Comparison of ENCODE assay signal across 25 cellular contexts in the genomic region with DNA sequence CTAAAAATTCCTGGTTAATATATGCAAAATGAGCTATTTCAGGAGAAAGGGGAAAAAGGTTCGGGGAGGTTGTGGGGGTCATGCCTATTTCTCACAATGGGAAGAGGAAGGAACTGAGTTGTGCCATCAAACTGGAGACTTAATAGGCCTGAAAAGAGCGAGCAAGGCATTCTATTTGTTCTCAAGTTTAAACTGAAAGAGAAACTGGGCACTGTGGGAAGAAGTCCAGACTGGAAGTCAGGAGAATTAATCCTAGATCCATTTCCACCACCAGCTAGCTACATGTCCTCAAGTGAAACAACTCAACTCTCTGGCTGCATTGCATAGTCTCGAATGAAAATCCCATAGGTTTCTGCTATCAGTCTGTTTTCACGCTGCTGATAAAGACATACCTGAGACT. TPM values are rescaled to one million over a fixed set of nuclear protein-coding genes. Genes with fewer than 3 reads are reported as not detected.
"Had no signal": no experiment of that assay in that cellular context is flagged by ENCODE, and none has a peak within 500 bp of the region (broad histone marks: within the 10 kb centered on the region; RNA-seq: fewer than 3 reads in every experiment).

No MANE protein-coding gene starts in this region.

- H3K9me3 ChIP-seq: MG63 had no signal

- DNase-seq: activated CD4-positive, alpha-beta memory T cell treated with anti-CD3 and anti-CD28 coated beads for 36 hours; activated CD4-positive, alpha-beta T cell treated with anti-CD3 and anti-CD28 coated beads, Interleukin-2, amount 10 ng/mL, durations not matched to agents 7 days and 5 days; activated CD4-positive, CD25-positive, alpha-beta regulatory T cell; activated CD8-positive, alpha-beta memory T cell treated with anti-CD3 and anti-CD28 coated beads for 24 hours; activated gamma-delta T cell treated with Interleukin-2 at 50 U/mL for 16 hours; activated naive CD4-positive, alpha-beta T cell treated with anti-CD3 and anti-CD28 coated beads, Interleukin-2, amount 10 ng/mL, durations not matched to agents 7 days and 5 days; activated naive CD8-positive, alpha-beta T cell treated with anti-CD3 and anti-CD28 coated beads for 36 hours; activated T-cell treated with anti-CD3 and anti-CD28 coated beads for 4 hours; activated T-cell treated with anti-CD3 and anti-CD28 coated beads, Interleukin-2, amount 50 U/mL, for 72 hours; central memory CD4-positive, alpha-beta T cell; MG63; MV-4-11; NCI-H1105; NCI-H1436; NCI-H1694 treated with DMSO at 0.1 percent for 48 hours; NCI-H2081; NCI-H446; NCI-H524; PC-3; SIG-M5; T-helper 17 cell; T-helper 9 cell had no signal

- H3K27me3 ChIP-seq: MG63 had no signal

- H3K36me3 ChIP-seq: MG63 had no signal

- H3K4me3 ChIP-seq: MG63 had no signal

- ATAC-seq: activated T-cell treated with anti-CD3 and anti-CD28 coated beads, Interleukin-2, amount 50 U/mL, for 72 hours; PC-3; T-helper 17 cell had no signal

- FAIRE-seq: RCC 7860, TTC549 had no signal

RNA-seq across cellular contexts. Expression of a gene that starts 50.6 kb away (rescaled TPM):
- total RNA-seq: activated CD4-positive, alpha-beta memory T cell treated with anti-CD3 and anti-CD28 coated beads for 36 hours; activated CD4-positive, alpha-beta T cell treated with anti-CD3 and anti-CD28 coated beads, Interleukin-2, amount 10 ng/mL, durations not matched to agents 7 days and 5 days; activated naive CD8-positive, alpha-beta T cell treated with anti-CD3 and anti-CD28 coated beads for 36 hours; activated T-cell treated with anti-CD3 and anti-CD28 coated beads, Interleukin-2, amount 50 U/mL, for 72 hours; activated T-helper 2 cell treated with anti-CD3 and anti-CD28 coated beads, Interferon-gamma antibody, Interleukin-2, Interleukin-4, amounts not matched to agents 10 μg/mL and 5 μg/mL and 100 μg/mL, durations not matched to agents 14 hours and 24 hours and 36 hours; PC-3; T-helper 17 cell had no signal
